1 cellular context compared by ENCODE assay signal in the genomic region with DNA sequence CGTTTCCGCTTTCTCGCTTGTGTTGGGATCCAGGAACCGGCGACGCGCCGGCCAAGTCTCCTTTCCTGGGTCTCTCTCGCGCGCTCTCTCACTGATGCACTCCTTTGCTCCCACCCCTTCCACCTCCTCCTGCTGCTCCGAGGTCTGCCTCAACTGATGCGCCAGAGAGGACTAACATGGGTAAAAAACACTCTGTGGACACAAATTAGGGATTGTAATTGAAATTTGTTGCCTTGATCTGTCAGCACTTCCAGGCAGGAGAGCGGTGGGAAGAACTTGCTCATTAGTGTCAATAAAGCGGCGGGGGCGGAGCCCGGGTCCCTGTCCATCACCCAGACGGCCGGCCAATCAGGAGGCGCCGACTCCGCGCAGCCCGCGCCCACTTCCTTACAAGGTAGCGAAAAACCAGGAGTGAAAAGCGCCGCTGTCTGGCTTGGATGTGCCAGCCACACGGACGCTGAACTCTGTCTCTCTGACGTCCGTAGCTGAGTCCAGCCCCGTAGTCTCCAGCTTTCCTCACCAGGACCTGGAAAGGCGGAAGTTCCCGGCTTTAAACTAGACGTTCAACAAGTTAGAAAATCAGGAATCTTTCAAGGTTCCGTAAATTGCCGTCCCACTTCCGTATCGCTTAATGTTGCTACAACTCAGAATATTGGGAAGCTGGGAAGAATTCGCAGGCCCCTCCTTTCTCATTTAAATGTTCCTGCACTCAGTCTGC.
TF ChIP-seq lines count a peak whose summit lies in the region.

TSS of gene TBX18 (minus strand) at position 267 of the 718 bp plus-strand sequence. CDS start 417 bp downstream, outside the sequence.

TF ChIP-seq in HEK293, 187 proteins besides CTCF, POLR2A, EP300 and RAD21 (continued from another document and continues in another):
- no peak for TF ChIP-seq ZSCAN4 (tag by site-specific recombination; IDR thresholded peaks at IDR 0.05)
- TF ChIP-seq ZNF704 (tag by site-specific recombination; IDR thresholded peaks at IDR 0.05) = no peak
- TF ChIP-seq ZNF416 (tag by site-specific recombination; IDR thresholded peaks at IDR 0.05) = no peak
- no peak for TF ChIP-seq ZBTB48 (tag by site-specific recombination; IDR thresholded peaks at IDR 0.05)
- no peak; the same call in 1 of the 2 replicates for TF ChIP-seq PRDM1 (tag by site-specific recombination; IDR thresholded peaks at IDR 0.05)
- no peak for TF ChIP-seq ZNF513 (tag by site-specific recombination; IDR thresholded peaks at IDR 0.05)
- peak; percentile 55; the same call in 1 of the 2 replicates for TF ChIP-seq ZNF24 (tag by site-specific recombination; IDR thresholded peaks at IDR 0.05)
- peak; percentile 60; the same call in 1 of the 2 replicates for TF ChIP-seq EGR2 (tag by site-specific recombination; IDR thresholded peaks at IDR 0.05; ENCODE audit: low read depth)
- TF ChIP-seq ZSCAN16 (tag by site-specific recombination; IDR thresholded peaks at IDR 0.05) = no peak
- TF ChIP-seq ZNF843 (tag by site-specific recombination; IDR thresholded peaks at IDR 0.05) = peak; percentile 46
- no peak for TF ChIP-seq ZNF174 (tag by site-specific recombination; IDR thresholded peaks at IDR 0.05)
- TF ChIP-seq, protein P1, sequence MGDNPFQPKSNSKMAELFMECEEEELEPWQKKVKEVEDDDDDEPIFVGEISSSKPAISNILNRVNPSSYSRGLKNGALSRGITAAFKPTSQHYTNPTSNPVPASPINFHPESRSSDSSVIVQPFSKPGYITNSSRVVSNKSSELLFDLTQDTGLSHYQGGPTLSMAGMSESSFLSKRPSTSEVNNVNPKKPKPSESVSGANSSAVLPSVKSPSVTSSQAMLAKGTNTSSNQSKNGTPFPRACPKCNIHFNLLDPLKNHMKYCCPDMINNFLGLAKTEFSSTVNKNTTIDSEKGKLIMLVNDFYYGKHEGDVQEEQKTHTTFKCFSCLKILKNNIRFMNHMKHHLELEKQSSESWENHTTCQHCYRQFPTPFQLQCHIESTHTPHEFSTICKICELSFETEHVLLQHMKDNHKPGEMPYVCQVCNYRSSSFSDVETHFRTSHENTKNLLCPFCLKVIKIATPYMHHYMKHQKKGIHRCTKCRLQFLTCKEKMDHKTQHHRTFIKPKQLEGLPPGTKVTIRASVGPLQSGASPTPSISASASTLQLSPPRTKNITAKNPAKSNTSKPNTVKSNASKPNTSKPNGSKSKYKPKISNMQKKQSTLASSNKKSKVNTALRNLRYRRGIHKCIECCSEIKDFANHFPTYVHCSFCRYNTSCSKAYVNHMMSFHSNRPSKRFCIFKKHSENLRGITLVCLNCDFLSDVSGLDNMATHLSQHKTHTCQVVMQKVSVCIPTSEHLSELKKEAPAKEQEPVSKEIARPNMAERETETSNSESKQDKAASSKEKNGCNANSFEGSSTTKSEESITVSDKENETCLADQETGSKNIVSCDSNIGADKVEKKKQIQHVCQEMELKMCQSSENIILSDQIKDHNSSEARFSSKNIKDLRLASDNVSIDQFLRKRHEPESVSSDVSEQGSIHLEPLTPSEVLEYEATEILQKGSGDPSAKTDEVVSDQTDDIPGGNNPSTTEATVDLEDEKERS (tag by site-specific recombination; IDR thresholded peaks at IDR 0.05) = no peak
- peak; percentile 85 for TF ChIP-seq MZF1 (tag by site-specific recombination; IDR thresholded peaks at IDR 0.05; ENCODE audit: borderline replicate concordance)
- TF ChIP-seq ZNF223 (tag by site-specific recombination; IDR thresholded peaks at IDR 0.05) = no peak
- no peak for TF ChIP-seq REPIN1 (tag by site-specific recombination; IDR thresholded peaks at IDR 0.05; ENCODE audit: low read depth)
- TF ChIP-seq ZNF791 (tag by site-specific recombination; IDR thresholded peaks at IDR 0.05) = no peak
- TF ChIP-seq, protein P2, sequence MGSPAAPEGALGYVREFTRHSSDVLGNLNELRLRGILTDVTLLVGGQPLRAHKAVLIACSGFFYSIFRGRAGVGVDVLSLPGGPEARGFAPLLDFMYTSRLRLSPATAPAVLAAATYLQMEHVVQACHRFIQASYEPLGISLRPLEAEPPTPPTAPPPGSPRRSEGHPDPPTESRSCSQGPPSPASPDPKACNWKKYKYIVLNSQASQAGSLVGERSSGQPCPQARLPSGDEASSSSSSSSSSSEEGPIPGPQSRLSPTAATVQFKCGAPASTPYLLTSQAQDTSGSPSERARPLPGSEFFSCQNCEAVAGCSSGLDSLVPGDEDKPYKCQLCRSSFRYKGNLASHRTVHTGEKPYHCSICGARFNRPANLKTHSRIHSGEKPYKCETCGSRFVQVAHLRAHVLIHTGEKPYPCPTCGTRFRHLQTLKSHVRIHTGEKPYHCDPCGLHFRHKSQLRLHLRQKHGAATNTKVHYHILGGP (tag by site-specific recombination; IDR thresholded peaks at IDR 0.05) = no peak
- peak; percentile 95 for TF ChIP-seq TRIM28 (IDR thresholded peaks at IDR 0.05; ENCODE audit: borderline replicate concordance, low read length)
- TF ChIP-seq ZFHX2 (tag by site-specific recombination; conservative IDR thresholded peaks at IDR 0.05) = peak; percentile 52
- no peak for TF ChIP-seq ZNF148 (tag by site-specific recombination; IDR thresholded peaks at IDR 0.05; ENCODE audit: borderline replicate concordance)
- no peak for TF ChIP-seq ZNF560 (tag by site-specific recombination; IDR thresholded peaks at IDR 0.05; ENCODE audit: borderline replicate concordance)
- TF ChIP-seq ZNF585B (tag by site-specific recombination; IDR thresholded peaks at IDR 0.05) = no peak
- no peak for TF ChIP-seq ZNF175 (tag by site-specific recombination; IDR thresholded peaks at IDR 0.05)
- peak; percentile 85 for TF ChIP-seq KLF10 (tag by site-specific recombination; IDR thresholded peaks at IDR 0.05)
- no peak for TF ChIP-seq ZNF521 (tag by site-specific recombination; IDR thresholded peaks at IDR 0.05)
- no peak for TF ChIP-seq ZNF169 (tag by site-specific recombination; IDR thresholded peaks at IDR 0.05)
- TF ChIP-seq, protein P3, sequence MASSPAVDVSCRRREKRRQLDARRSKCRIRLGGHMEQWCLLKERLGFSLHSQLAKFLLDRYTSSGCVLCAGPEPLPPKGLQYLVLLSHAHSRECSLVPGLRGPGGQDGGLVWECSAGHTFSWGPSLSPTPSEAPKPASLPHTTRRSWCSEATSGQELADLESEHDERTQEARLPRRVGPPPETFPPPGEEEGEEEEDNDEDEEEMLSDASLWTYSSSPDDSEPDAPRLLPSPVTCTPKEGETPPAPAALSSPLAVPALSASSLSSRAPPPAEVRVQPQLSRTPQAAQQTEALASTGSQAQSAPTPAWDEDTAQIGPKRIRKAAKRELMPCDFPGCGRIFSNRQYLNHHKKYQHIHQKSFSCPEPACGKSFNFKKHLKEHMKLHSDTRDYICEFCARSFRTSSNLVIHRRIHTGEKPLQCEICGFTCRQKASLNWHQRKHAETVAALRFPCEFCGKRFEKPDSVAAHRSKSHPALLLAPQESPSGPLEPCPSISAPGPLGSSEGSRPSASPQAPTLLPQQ (tag by site-specific recombination; IDR thresholded peaks at IDR 0.05) = no peak
- no peak for TF ChIP-seq ZNF121 (tag by site-specific recombination; IDR thresholded peaks at IDR 0.05)
- TF ChIP-seq ZNF311 (tag by site-specific recombination; IDR thresholded peaks at IDR 0.05; ENCODE audit: borderline replicate concordance) = no peak
- no peak for TF ChIP-seq ZNF423 (tag by site-specific recombination; IDR thresholded peaks at IDR 0.05)
- no peak for TF ChIP-seq ZNF214 (tag by site-specific recombination; IDR thresholded peaks at IDR 0.05; ENCODE audit: borderline replicate concordance)
- TF ChIP-seq BCL11B (tag by site-specific recombination; IDR thresholded peaks at IDR 0.05; ENCODE audit: low read depth) = no peak
- TF ChIP-seq, protein P4, sequence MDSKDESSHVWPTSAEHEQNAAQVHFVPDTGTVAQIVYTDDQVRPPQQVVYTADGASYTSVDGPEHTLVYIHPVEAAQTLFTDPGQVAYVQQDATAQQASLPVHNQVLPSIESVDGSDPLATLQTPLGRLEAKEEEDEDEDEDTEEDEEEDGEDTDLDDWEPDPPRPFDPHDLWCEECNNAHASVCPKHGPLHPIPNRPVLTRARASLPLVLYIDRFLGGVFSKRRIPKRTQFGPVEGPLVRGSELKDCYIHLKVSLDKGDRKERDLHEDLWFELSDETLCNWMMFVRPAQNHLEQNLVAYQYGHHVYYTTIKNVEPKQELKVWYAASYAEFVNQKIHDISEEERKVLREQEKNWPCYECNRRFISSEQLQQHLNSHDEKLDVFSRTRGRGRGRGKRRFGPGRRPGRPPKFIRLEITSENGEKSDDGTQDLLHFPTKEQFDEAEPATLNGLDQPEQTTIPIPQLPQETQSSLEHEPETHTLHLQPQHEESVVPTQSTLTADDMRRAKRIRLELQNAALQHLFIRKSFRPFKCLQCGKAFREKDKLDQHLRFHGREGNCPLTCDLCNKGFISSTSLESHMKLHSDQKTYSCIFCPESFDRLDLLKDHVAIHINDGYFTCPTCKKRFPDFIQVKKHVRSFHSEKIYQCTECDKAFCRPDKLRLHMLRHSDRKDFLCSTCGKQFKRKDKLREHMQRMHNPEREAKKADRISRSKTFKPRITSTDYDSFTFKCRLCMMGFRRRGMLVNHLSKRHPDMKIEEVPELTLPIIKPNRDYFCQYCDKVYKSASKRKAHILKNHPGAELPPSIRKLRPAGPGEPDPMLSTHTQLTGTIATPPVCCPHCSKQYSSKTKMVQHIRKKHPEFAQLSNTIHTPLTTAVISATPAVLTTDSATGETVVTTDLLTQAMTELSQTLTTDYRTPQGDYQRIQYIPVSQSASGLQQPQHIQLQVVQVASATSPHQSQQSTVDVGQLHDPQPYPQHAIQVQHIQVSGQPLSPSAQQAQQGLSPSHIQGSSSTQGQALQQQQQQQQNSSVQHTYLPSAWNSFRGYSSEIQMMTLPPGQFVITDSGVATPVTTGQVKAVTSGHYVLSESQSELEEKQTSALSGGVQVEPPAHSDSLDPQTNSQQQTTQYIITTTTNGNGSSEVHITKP (tag by site-specific recombination; IDR thresholded peaks at IDR 0.05) = peak; percentile 67
- TF ChIP-seq ZNF600 (tag by site-specific recombination; IDR thresholded peaks at IDR 0.05) = peak; percentile 91
- TF ChIP-seq ZNF140 (tag by site-specific recombination; IDR thresholded peaks at IDR 0.05) = no peak
- TF ChIP-seq, protein P5, sequence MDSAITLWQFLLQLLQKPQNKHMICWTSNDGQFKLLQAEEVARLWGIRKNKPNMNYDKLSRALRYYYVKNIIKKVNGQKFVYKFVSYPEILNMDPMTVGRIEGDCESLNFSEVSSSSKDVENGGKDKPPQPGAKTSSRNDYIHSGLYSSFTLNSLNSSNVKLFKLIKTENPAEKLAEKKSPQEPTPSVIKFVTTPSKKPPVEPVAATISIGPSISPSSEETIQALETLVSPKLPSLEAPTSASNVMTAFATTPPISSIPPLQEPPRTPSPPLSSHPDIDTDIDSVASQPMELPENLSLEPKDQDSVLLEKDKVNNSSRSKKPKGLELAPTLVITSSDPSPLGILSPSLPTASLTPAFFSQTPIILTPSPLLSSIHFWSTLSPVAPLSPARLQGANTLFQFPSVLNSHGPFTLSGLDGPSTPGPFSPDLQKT (IDR thresholded peaks at IDR 0.05; ENCODE audit: borderline replicate concordance, low read depth, low read length) = no peak
- TF ChIP-seq ZNF184 (tag by site-specific recombination; IDR thresholded peaks at IDR 0.05) = 0 out of 2 replicates have a peak, but pooled peaks have one; percentile 11
- no peak; the same call in 1 of the 2 replicates for TF ChIP-seq ZBTB21 (tag by site-specific recombination; IDR thresholded peaks at IDR 0.05)
- no peak for TF ChIP-seq ZBTB7A (tag by site-specific recombination; IDR thresholded peaks at IDR 0.05; ENCODE audit: low read depth)
- no peak for TF ChIP-seq ZNF501 (tag by site-specific recombination; IDR thresholded peaks at IDR 0.05)
- no peak for TF ChIP-seq ZNF266 (tag by site-specific recombination; IDR thresholded peaks at IDR 0.05; ENCODE audit: low read depth)
- TF ChIP-seq ZNF391 (tag by site-specific recombination; IDR thresholded peaks at IDR 0.05; ENCODE audit: borderline replicate concordance, low read depth) = no peak; the same call in 1 of the 2 replicates
- TF ChIP-seq ZIC2 (tag by site-specific recombination; IDR thresholded peaks at IDR 0.05) = peak; percentile 30; the same call in 1 of the 2 replicates
